ENCODE assay signal across 10 cellular contexts in the genomic region with DNA sequence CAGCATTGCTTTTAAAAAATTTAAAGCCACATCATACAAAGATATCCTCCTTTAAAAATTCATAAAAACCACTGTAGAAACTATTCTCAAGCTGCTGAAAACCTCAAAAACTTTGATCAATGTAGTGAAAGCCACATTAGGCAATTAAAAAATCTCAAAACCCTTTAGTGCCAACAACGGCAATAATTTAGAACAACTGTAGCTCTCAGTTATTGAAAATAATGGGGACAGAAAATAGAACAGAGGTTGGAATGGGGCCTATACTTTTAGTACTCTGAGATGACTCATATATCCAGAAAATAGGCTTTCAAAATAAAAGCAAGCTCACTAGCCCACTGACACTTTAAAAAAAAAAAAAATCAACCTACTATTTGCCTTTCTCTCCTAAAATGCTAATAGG.
DNase-seq lines count a peak whose midpoint lies in the region; ATAC-seq and TF ChIP-seq lines count a peak whose summit lies in the region.
"Had no signal": no experiment of that assay in that cellular context is flagged by ENCODE, and none has a peak within 500 bp of the region (broad histone marks: within the 10 kb centered on the region; RNA-seq: fewer than 3 reads in every experiment).

No MANE protein-coding gene starts in this region.

- POLR2A ChIA-PET in SK-N-SH (lab: Yijun Ruan, JAX): no interaction called here

- H3F3A ChIP-seq in SK-N-SH (replicated peaks; ENCODE audit: insufficient read depth): no peaks in the 10 kb centered on the region

- intact Hi-C loops in esophagus muscularis mucosa (cut with DNase I): loop anchor here (5.0 kb wide), 1 partner anchor 126 kb away; no protein-coding TSS in a partner anchor

- H3K9me3 Mint-ChIP-seq in T-helper 1 cell treated with Interleukin-12 subunit alpha and Interleukin-12 subunit beta and Interleukin-4 antibody, amounts not matched to agents 30 μg/mL and 1 μg/mL, for 36 hours: no peaks in the 10 kb centered on the region

- H3K4me3 ChIP-seq in SK-N-SH (ENCODE audit: low read depth in 2 of 2, low read length in 1 of 2) (no peak overlapping the region), esophagus muscularis mucosa (no peak overlapping the region), stomach smooth muscle (ENCODE audit: low read length in 2 of 2) (peak overlapping the region in 1 of 2 donors; percentile 55)

- no peak for TF ChIP-seq POLR2A in esophagus muscularis mucosa (IDR thresholded peaks at IDR 0.05; ENCODE audit: low read depth)

- 0 out of 2 replicates have a peak overlapping the region, but pooled peaks have one; percentile 9 for H3K9ac ChIP-seq in SK-N-SH
- peak overlapping the region; percentile 34 to 47 for H3K9ac ChIP-seq in stomach smooth muscle (ENCODE audit: low read length in 2 of 2)

- no peak for DNase-seq in T-helper 1 cell
- DNase-seq in SK-N-SH: no peak
- no peak for DNase-seq in esophagus muscularis mucosa (ENCODE audit: extremely low spot score)
- no peak for DNase-seq in NK-92 (lab: John Stamatoyannopoulos, UW; ENCODE audit: unreplicated experiment)
- no peak for DNase-seq in substantia nigra (lab: John Stamatoyannopoulos, UW)
- DNase-seq: ACHN, NCI-H2227 treated with DMSO at 0.1 percent for 48 hours had no signal

- H3K27me3 Mint-ChIP-seq in T-helper 1 cell treated with Interleukin-12 subunit alpha and Interleukin-12 subunit beta and Interleukin-4 antibody, amounts not matched to agents 30 μg/mL and 1 μg/mL, for 36 hours (ENCODE audit: low read depth): no peaks in the 10 kb centered on the region

- no peaks in the 10 kb centered on the region for H3K36me3 ChIP-seq in SK-N-SH (replicated peaks in 1 of 2; ENCODE audit: control insufficient read depth in 1 of 2, insufficient read depth in 2 of 2, low read length in 1 of 2)
- no peaks in the 10 kb centered on the region for H3K36me3 ChIP-seq in esophagus muscularis mucosa
- H3K36me3 ChIP-seq in stomach smooth muscle (ENCODE audit: control insufficient read depth in 2 of 2, insufficient read depth in 2 of 2, low read length in 2 of 2): no peaks in the 10 kb centered on the region

- ATAC-seq in HG03571 (IDR thresholded peaks at IDR 0.05; ENCODE audit: unreplicated experiment): no peak

- H3K27me3 ChIP-seq in SK-N-SH (ENCODE audit: insufficient read depth) (no peaks in the 10 kb centered on the region), esophagus muscularis mucosa (no peaks in the 10 kb centered on the region), stomach smooth muscle (ENCODE audit: control insufficient read depth in 1 of 2, insufficient read depth in 2 of 2, low read length in 2 of 2) (no peaks in the 10 kb centered on the region)

- no peaks in the 10 kb centered on the region for H3K9me3 ChIP-seq in SK-N-SH
- H3K9me3 ChIP-seq in esophagus muscularis mucosa: no peaks in the 10 kb centered on the region
- H3K9me3 ChIP-seq in stomach smooth muscle (ENCODE audit: control insufficient read depth in 2 of 2, low read length in 2 of 2): no peaks in the 10 kb centered on the region

- H3K36me3 Mint-ChIP-seq in T-helper 1 cell treated with Interleukin-12 subunit alpha and Interleukin-12 subunit beta and Interleukin-4 antibody, amounts not matched to agents 30 μg/mL and 1 μg/mL, for 36 hours (ENCODE audit: low read depth): peaks cover 3% of the 10 kb centered on the region

- WGBS in SK-N-SH (ENCODE audit: low lambda C conversion rate): 32% methylated on average over 1 of the region's 1 CpG
- 8% methylated on average over 1 of the region's 1 CpG for WGBS in esophagus muscularis mucosa

- CTCF ChIA-PET in SK-N-SH (lab: Yijun Ruan, JAX): interaction anchor here (0.8 to 1.2 kb wide), 3 partner anchors 13 to 206 kb away, joined by 3 to 5 read pairs (median 5); partner anchors contain the start of gene CCDC146

- no peaks in the 10 kb centered on the region for H3K9me2 ChIP-seq in SK-N-SH

- H2AFZ ChIP-seq in SK-N-SH (ENCODE audit: low read depth): peak overlapping the region; percentile 77

- no peak overlapping the region for H3K4me3 Mint-ChIP-seq in T-helper 1 cell treated with Interleukin-12 subunit alpha and Interleukin-12 subunit beta and Interleukin-4 antibody, amounts not matched to agents 30 μg/mL and 1 μg/mL, for 36 hours

- H3K27ac Mint-ChIP-seq in T-helper 1 cell treated with Interleukin-12 subunit alpha and Interleukin-12 subunit beta and Interleukin-4 antibody, amounts not matched to agents 30 μg/mL and 1 μg/mL, for 36 hours: peak overlapping the region; percentile 62

- no peak for TF ChIP-seq RAD21 in SK-N-SH (IDR thresholded peaks at IDR 0.05; ENCODE audit: low read length)

- TF ChIP-seq CTCF in SK-N-SH (IDR thresholded peaks at IDR 0.05) (no peak), esophagus muscularis mucosa (IDR thresholded peaks at IDR 0.05) (no peak)

- H3K27ac ChIP-seq in SK-N-SH (ENCODE audit: low read depth in 2 of 2, low read length in 1 of 2) (peak overlapping the region; percentile 30 to 53; a peak in 2 of 4 replicates), esophagus muscularis mucosa (replicated peaks in 1 of 4) (peak overlapping the region; percentile 78 to 84 (median 79)), stomach smooth muscle (ENCODE audit: low read length) (peak overlapping the region; percentile 84), substantia nigra (ENCODE audit: low read depth, low read length, poor library complexity, severe bottlenecking) (no peak overlapping the region)

- peak overlapping the region; percentile 39; the same call in 1 of the 2 replicates for H3K4me2 ChIP-seq in SK-N-SH

- H3K4me1 ChIP-seq in SK-N-SH (ENCODE audit: control insufficient read depth in 1 of 2, insufficient read depth in 2 of 2, low read depth in 1 of 2, low read length in 1 of 2) (peaks cover 28 to 47% of the 10 kb centered on the region in 2 experiments), esophagus muscularis mucosa (peaks cover 37 to 77% (median 63%) of the 10 kb centered on the region in 4 donors), stomach smooth muscle (ENCODE audit: control insufficient read depth, insufficient read depth, low read length) (peaks cover 34% of the 10 kb centered on the region)

- TF ChIP-seq EP300 in SK-N-SH (IDR thresholded peaks at IDR 0.05; ENCODE audit: borderline replicate concordance in 1 of 2, low read depth in 1 of 2, low read length in 1 of 2): no peak
- TF ChIP-seq EP300 in esophagus muscularis mucosa (IDR thresholded peaks at IDR 0.05): no peak

- H4K20me1 ChIP-seq in SK-N-SH (ENCODE audit: insufficient read depth): no peaks in the 10 kb centered on the region

- H3K79me2 ChIP-seq in SK-N-SH (ENCODE audit: insufficient read depth): no peaks in the 10 kb centered on the region

- peaks cover 55% of the 10 kb centered on the region for H3K4me1 Mint-ChIP-seq in T-helper 1 cell treated with Interleukin-12 subunit alpha and Interleukin-12 subunit beta and Interleukin-4 antibody, amounts not matched to agents 30 μg/mL and 1 μg/mL, for 36 hours (ENCODE audit: low read depth)

TF ChIP-seq in SK-N-SH, 30 proteins besides CTCF, POLR2A, EP300 and RAD21:
- TF ChIP-seq JUND (IDR thresholded peaks at IDR 0.05) (peak; percentile 58; the same call in 1 of the 2 replicates), USF2 (IDR thresholded peaks at IDR 0.05; ENCODE audit: borderline replicate concordance, low read depth, low read length) (no peak), SIN3A (IDR thresholded peaks at IDR 0.05; ENCODE audit: borderline replicate concordance, low read depth, low read length) (no peak), SMC3 (IDR thresholded peaks at IDR 0.05; ENCODE audit: low read depth, low read length) (no peak), FOSL2 (IDR thresholded peaks at IDR 0.05; ENCODE audit: borderline replicate concordance, low read depth) (peak; percentile 71)
- TF ChIP-seq, protein P1, sequence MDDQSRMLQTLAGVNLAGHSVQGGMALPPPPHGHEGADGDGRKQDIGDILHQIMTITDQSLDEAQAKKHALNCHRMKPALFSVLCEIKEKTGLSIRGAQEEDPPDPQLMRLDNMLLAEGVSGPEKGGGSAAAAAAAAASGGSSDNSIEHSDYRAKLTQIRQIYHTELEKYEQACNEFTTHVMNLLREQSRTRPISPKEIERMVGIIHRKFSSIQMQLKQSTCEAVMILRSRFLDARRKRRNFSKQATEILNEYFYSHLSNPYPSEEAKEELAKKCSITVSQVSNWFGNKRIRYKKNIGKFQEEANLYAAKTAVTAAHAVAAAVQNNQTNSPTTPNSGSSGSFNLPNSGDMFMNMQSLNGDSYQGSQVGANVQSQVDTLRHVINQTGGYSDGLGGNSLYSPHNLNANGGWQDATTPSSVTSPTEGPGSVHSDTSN (IDR thresholded peaks at IDR 0.05): no peak
- TF ChIP-seq, protein P2, sequence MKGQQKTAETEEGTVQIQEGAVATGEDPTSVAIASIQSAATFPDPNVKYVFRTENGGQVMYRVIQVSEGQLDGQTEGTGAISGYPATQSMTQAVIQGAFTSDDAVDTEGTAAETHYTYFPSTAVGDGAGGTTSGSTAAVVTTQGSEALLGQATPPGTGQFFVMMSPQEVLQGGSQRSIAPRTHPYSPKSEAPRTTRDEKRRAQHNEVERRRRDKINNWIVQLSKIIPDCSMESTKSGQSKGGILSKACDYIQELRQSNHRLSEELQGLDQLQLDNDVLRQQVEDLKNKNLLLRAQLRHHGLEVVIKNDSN (IDR thresholded peaks at IDR 0.05; ENCODE audit: borderline replicate concordance, low read depth): no peak
